ENCODE assay signal across 13 cellular contexts in genomic region chr9:38092200-38092524, GRCh38.
"Had no signal": no experiment of that assay in that cellular context is flagged by ENCODE, and none has a peak within 500 bp of the region (broad histone marks: within the 10 kb centered on the region; RNA-seq: fewer than 3 reads in every experiment).

No MANE protein-coding gene starts in this region.

- H3K27me3 ChIP-seq: tibial nerve had no signal

- H3K4me3 ChIP-seq: tibial nerve had no signal

- DNase-seq: activated B cell treated with CpG ODN at 0.5 μM for 24 hours; activated CD4-positive, alpha-beta T cell treated with anti-CD3 and anti-CD28 coated beads, Interleukin-2, amount 10 ng/mL, durations not matched to agents 24 days and 14 days; activated naive CD4-positive, alpha-beta T cell treated with Interleukin-2 at 50 U/mL for 16 hours; aorta; cerebellar nuclear complex; effector memory CD8-positive, alpha-beta T cell; foreskin melanocyte; mesenchymal stem cell; nucleus accumbens; stimulated activated CD4-positive, alpha-beta T cell treated with anti-CD3 and anti-CD28 coated beads, Interleukin-4, amount 100 ng/mL, for 24 hours; stimulated activated naive CD4-positive, alpha-beta T cell had no signal

- ATAC-seq: effector memory CD8-positive, alpha-beta T cell had no signal

- H3K4me1 ChIP-seq: tibial nerve had no signal

- H3K27ac ChIP-seq: epithelial cell of prostate, tibial nerve had no signal

- H3K36me3 ChIP-seq: tibial nerve had no signal
